1 cellular context compared by ENCODE assay signal in the genomic region with DNA sequence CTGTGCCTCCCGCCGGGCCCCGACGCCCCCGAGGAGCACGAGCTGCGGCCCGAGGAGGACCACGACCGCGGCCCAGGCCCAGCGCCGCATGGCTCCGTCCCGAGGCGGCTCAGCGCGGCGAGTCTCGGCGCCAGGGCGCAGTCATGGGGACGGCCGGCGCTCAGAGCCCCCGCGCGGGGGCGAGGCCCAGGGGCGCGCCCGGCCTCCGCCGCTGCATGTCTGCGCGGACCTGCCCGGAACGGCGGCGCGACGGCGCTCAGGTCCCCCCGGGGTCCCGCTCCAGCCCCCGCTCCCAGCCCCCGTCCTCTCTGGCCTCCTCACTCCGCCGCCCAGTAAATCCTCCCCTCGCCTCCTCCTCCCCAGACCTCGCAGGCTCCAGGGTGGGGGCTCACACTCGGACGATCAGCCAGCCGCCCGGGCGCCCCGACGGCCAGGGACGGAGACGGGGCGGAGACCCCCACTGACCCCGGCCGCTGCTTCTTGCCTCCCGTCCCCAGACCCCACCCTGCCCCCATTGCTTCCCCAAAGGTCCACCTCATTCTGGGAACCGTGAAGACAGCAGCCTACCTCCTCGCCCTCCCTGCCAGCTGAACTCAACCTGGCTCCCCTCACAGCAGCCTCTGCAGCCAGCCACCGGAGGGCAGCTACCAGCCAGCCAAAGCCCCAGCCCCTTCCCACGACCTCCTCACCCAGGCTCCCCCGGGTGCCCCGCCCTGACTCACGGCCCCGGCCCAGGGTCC.
TF ChIP-seq lines count a peak whose summit lies in the region.

A gene with protein sequence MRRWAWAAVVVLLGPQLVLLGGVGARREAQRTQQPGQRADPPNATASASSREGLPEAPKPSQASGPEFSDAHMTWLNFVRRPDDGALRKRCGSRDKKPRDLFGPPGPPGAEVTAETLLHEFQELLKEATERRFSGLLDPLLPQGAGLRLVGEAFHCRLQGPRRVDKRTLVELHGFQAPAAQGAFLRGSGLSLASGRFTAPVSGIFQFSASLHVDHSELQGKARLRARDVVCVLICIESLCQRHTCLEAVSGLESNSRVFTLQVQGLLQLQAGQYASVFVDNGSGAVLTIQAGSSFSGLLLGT (minus strand): TSS at position 122 of the 740 bp plus-strand sequence. CDS start 32 bp downstream, at position 90.

TF ChIP-seq in WTC11, 78 proteins besides CTCF, POLR2A, EP300 and RAD21 (continued from another document):
- TF ChIP-seq, protein P1, sequence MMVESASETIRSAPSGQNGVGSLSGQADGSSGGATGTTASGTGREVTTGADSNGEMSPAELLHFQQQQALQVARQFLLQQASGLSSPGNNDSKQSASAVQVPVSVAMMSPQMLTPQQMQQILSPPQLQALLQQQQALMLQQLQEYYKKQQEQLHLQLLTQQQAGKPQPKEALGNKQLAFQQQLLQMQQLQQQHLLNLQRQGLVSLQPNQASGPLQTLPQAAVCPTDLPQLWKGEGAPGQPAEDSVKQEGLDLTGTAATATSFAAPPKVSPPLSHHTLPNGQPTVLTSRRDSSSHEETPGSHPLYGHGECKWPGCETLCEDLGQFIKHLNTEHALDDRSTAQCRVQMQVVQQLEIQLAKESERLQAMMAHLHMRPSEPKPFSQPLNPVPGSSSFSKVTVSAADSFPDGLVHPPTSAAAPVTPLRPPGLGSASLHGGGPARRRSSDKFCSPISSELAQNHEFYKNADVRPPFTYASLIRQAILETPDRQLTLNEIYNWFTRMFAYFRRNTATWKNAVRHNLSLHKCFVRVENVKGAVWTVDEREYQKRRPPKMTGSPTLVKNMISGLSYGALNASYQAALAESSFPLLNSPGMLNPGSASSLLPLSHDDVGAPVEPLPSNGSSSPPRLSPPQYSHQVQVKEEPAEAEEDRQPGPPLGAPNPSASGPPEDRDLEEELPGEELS (CRISPR knock-in tag; IDR thresholded peaks at IDR 0.05), result 0 out of 2 replicates have a peak, but pooled peaks have one; percentile 20
